Comparison of ENCODE assay signal across 1 cellular context in the genomic region with DNA sequence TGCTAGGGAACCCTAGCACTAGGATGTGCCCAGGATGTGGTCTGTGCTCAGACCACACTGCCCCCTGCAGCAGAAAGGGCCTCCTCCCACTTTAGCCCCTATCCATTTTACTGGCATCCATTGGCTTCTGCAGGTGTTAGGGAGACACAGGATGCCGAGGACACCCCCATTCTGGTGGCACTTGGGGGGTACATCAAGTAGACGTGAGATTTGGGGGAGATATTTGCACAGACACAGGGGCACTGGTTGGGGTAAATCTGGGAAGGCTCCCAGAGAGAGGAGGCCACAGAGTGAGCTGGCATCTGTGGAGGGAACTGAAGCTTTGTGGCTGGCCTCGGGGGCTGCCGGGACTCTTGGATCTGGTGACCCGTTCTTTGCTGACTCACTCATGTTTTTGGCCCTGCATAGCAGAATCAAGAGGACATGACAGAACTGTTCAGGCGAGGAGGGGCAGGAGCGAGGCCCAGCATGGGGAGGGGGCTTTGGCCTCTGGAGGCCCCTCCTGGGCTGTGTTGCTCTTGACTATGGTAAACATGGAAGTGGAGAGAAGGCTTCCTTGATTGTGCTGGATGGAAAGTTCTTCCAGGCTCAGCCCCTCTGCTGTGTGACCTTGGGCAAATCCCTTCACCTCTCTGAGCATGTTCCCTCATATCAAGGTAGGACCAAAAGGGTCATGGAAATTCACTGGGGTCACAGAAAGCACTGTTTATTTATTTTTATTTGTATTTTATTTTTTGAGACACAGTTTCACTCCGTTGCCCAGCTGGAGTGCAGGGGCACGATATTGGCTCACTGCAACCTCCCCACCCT.
TF ChIP-seq lines count a peak whose summit lies in the region.

No MANE protein-coding gene starts in this region.

TF ChIP-seq in HepG2, 621 proteins besides CTCF, POLR2A, EP300 and RAD21:
- peak; percentile 92 for TF ChIP-seq ZNF768 (CRISPR knock-in tag; IDR thresholded peaks at IDR 0.05)
- TF ChIP-seq SMC3 (IDR thresholded peaks at IDR 0.05; ENCODE audit: low read length): peak; percentile 24; the same call in 1 of the 2 replicates
- 0 out of 2 replicates have a peak, but pooled peaks have one; percentile 41 for TF ChIP-seq AHR (CRISPR knock-in tag; IDR thresholded peaks at IDR 0.05)
- TF ChIP-seq RERE (CRISPR knock-in tag; IDR thresholded peaks at IDR 0.05; ENCODE audit: low read depth): no peak
- TF ChIP-seq BHLHE40 (IDR thresholded peaks at IDR 0.05; ENCODE audit: low read length): peak; percentile 14; the same call in 1 of the 2 replicates
- no peak for TF ChIP-seq MAFG (CRISPR knock-in tag; IDR thresholded peaks at IDR 0.05)
- peak; percentile 62 for TF ChIP-seq STAG1 (CRISPR knock-in tag; IDR thresholded peaks at IDR 0.05)
- TF ChIP-seq KLF9 (CRISPR knock-in tag; IDR thresholded peaks at IDR 0.05; ENCODE audit: low read depth): no peak
TF ChIP-seq in HepG2: peak in this region for 5.
